1 cellular context compared by ENCODE assay signal in genomic region chr1:212914789-212915188, GRCh38.
TF ChIP-seq lines count a peak whose summit lies in the region.

No MANE protein-coding gene starts in this region.

TF ChIP-seq in H1, 55 proteins besides CTCF, POLR2A, EP300 and RAD21:
- TF ChIP-seq BACH1 (IDR thresholded peaks at IDR 0.05; ENCODE audit: low read length): no peak
- TF ChIP-seq CHD1 (IDR thresholded peaks at IDR 0.05; ENCODE audit: low read depth, low read length): no peak
- TF ChIP-seq JUN (IDR thresholded peaks at IDR 0.05; ENCODE audit: low read depth, low read length): no peak
- TF ChIP-seq TAF1 (IDR thresholded peaks at IDR 0.05; ENCODE audit: low read depth, low read length): peak; percentile 2; the same call in 1 of the 2 replicates
- TF ChIP-seq POU5F1 (IDR thresholded peaks at IDR 0.05; ENCODE audit: low read depth, low read length): no peak
- TF ChIP-seq MAFK (IDR thresholded peaks at IDR 0.05; ENCODE audit: low read depth, low read length): no peak
- TF ChIP-seq ASH2L (IDR thresholded peaks at IDR 0.05; ENCODE audit: low read length): no peak
- TF ChIP-seq CREB1 (IDR thresholded peaks at IDR 0.05): no peak
- TF ChIP-seq SP4 (IDR thresholded peaks at IDR 0.05; ENCODE audit: low read length): no peak
- 0 out of 2 replicates have a peak, but pooled peaks have one; percentile 5 for TF ChIP-seq SP1 (IDR thresholded peaks at IDR 0.05; ENCODE audit: low read depth, low read length)
- no peak for TF ChIP-seq SRF (IDR thresholded peaks at IDR 0.05; ENCODE audit: low read depth, low read length)
- TF ChIP-seq TBP (IDR thresholded peaks at IDR 0.05; ENCODE audit: low read depth, low read length): peak; percentile 66; the same call in 1 of the 2 replicates
- no peak for TF ChIP-seq CHD2 (IDR thresholded peaks at IDR 0.05; ENCODE audit: low read length)
- no peak for TF ChIP-seq RBBP5 (IDR thresholded peaks at IDR 0.05; ENCODE audit: borderline replicate concordance, low read depth, low read length)
- no peak for TF ChIP-seq SAP30 (IDR thresholded peaks at IDR 0.05; ENCODE audit: insufficient read depth, insufficient replicate concordance, low read length)
- no peak for TF ChIP-seq ATF3 (IDR thresholded peaks at IDR 0.05; ENCODE audit: insufficient read depth, low read depth, low read length)
- TF ChIP-seq ATF2 (IDR thresholded peaks at IDR 0.05; ENCODE audit: low read length): no peak
- no peak for TF ChIP-seq GTF2F1 (IDR thresholded peaks at IDR 0.05; ENCODE audit: borderline replicate concordance, low read depth, low read length)
